1 cellular context compared by ENCODE assay signal in the genomic region with DNA sequence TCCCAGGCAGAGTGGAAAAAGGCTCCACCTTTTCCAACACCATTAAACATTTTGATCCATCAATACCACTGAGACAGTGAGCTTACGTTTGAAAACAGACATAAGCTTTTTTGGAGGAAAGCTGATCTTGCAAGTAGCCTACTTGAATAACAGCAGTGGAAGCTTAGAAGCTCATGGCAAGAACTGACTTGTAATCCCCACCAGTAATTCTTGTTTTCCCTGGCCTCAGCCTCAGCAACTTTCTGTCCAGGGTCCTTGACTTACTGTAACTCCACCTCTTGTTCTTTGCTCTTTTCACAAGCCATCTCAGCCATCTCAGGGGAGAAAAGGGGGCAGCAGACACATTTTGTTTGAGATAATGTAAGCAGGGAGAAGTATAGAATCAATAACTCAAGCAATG.
TF ChIP-seq lines count a peak whose summit lies in the region.

No MANE protein-coding gene starts in this region.

TF ChIP-seq in GM23338, 12 proteins besides CTCF, POLR2A, EP300 and RAD21:
- TF ChIP-seq JUNB (IDR thresholded peaks at IDR 0.05; ENCODE audit: unreplicated experiment) (no peak), EZH2 (IDR thresholded peaks at IDR 0.05; ENCODE audit: low read depth, unreplicated experiment) (no peak), NANOG (IDR thresholded peaks at IDR 0.05; ENCODE audit: borderline replicate concordance) (no peak), EZH2phosphoT487 (IDR thresholded peaks at IDR 0.05; ENCODE audit: unreplicated experiment) (no peak), ZNF331 (CRISPR knock-in tag; IDR thresholded peaks at IDR 0.05; ENCODE audit: low read depth) (no peak), POLR2AphosphoS5 (IDR thresholded peaks at IDR 0.05; ENCODE audit: low read depth) (no peak), STAT1 (IDR thresholded peaks at IDR 0.05; ENCODE audit: unreplicated experiment) (no peak)
- TF ChIP-seq, protein P1, sequence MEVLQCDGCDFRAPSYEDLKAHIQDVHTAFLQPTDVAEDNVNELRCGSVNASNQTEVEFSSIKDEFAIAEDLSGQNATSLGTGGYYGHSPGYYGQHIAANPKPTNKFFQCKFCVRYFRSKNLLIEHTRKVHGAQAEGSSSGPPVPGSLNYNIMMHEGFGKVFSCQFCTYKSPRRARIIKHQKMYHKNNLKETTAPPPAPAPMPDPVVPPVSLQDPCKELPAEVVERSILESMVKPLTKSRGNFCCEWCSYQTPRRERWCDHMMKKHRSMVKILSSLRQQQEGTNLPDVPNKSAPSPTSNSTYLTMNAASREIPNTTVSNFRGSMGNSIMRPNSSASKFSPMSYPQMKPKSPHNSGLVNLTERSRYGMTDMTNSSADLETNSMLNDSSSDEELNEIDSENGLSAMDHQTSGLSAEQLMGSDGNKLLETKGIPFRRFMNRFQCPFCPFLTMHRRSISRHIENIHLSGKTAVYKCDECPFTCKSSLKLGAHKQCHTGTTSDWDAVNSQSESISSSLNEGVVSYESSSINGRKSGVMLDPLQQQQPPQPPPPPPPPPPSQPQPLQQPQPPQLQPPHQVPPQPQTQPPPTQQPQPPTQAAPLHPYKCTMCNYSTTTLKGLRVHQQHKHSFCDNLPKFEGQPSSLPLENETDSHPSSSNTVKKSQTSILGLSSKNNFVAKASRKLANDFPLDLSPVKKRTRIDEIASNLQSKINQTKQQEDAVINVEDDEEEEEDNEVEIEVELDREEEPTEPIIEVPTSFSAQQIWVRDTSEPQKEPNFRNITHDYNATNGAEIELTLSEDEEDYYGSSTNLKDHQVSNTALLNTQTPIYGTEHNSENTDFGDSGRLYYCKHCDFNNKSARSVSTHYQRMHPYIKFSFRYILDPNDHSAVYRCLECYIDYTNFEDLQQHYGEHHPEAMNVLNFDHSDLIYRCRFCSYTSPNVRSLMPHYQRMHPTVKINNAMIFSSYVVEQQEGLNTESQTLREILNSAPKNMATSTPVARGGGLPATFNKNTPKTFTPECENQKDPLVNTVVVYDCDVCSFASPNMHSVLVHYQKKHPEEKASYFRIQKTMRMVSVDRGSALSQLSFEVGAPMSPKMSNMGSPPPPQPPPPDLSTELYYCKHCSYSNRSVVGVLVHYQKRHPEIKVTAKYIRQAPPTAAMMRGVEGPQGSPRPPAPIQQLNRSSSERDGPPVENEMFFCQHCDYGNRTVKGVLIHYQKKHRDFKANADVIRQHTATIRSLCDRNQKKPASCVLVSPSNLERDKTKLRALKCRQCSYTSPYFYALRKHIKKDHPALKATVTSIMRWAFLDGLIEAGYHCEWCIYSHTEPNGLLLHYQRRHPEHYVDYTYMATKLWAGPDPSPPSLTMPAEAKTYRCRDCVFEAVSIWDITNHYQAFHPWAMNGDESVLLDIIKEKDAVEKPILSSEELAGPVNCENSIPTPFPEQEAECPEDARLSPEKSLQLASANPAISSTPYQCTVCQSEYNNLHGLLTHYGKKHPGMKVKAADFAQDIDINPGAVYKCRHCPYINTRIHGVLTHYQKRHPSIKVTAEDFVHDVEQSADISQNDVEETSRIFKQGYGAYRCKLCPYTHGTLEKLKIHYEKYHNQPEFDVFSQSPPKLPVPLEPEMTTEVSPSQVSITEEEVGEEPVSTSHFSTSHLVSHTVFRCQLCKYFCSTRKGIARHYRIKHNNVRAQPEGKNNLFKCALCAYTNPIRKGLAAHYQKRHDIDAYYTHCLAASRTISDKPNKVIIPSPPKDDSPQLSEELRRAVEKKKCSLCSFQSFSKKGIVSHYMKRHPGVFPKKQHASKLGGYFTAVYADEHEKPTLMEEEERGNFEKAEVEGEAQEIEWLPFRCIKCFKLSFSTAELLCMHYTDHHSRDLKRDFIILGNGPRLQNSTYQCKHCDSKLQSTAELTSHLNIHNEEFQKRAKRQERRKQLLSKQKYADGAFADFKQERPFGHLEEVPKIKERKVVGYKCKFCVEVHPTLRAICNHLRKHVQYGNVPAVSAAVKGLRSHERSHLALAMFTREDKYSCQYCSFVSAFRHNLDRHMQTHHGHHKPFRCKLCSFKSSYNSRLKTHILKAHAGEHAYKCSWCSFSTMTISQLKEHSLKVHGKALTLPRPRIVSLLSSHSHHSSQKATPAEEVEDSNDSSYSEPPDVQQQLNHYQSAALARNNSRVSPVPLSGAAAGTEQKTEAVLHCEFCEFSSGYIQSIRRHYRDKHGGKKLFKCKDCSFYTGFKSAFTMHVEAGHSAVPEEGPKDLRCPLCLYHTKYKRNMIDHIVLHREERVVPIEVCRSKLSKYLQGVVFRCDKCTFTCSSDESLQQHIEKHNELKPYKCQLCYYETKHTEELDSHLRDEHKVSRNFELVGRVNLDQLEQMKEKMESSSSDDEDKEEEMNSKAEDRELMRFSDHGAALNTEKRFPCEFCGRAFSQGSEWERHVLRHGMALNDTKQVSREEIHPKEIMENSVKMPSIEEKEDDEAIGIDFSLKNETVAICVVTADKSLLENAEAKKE (CRISPR knock-in tag; IDR thresholded peaks at IDR 0.05) = no peak
